ENCODE assay signal across 7 cellular contexts in genomic region chr13:99657848-99658265, GRCh38. TPM values are rescaled to one million over a fixed set of nuclear protein-coding genes. Genes with fewer than 3 reads are reported as not detected.
DNase-seq lines count a peak whose midpoint lies in the region; ATAC-seq and TF ChIP-seq lines count a peak whose summit lies in the region.

No MANE protein-coding gene starts in this region.

- peak; percentile 33 for ATAC-seq in GM19023 (IDR thresholded peaks at IDR 0.05; ENCODE audit: unreplicated experiment)
- no peak for ATAC-seq in HG03439 (IDR thresholded peaks at IDR 0.05; ENCODE audit: unreplicated experiment)

- H2AFZ ChIP-seq in osteoblast (ENCODE audit: low read length), result peak overlapping the region; percentile 88

- 11% methylated on average over 30 of the region's 30 CpGs for WGBS in HUES64

- no peaks in the 10 kb centered on the region for H4K20me1 ChIP-seq in osteoblast (ENCODE audit: insufficient read depth, low read length)

- peak overlapping the region; percentile 78 for H3K4me2 ChIP-seq in osteoblast (ENCODE audit: insufficient read depth, low read length)

- H3K9me3 ChIP-seq in HUES64 (ENCODE audit: insufficient read depth, low read depth, low read length) (no peaks in the 10 kb centered on the region), osteoblast (ENCODE audit: low read depth, low read length) (no peaks in the 10 kb centered on the region)

- DNase-seq in activated T-helper 1 cell treated with anti-CD3 and anti-CD28 coated beads, Interleukin-2, amount 50 U/mL, for 16 hours (ENCODE audit: low read depth in 1 of 2, low spot score in 1 of 2), result peak; percentile 13 to 15
- DNase-seq in fibroblast of villous mesenchyme (ENCODE audit: low read depth) (peak; percentile 17), osteoblast (ENCODE audit: insufficient read length, low spot score, missing footprints) (no peak), COLO829 (ENCODE audit: low spot score) (no peak)

- no peaks in the 10 kb centered on the region for H3K36me3 ChIP-seq in HUES64 (ENCODE audit: insufficient read depth, low read length)
- H3K36me3 ChIP-seq in osteoblast (ENCODE audit: insufficient read depth, low read length), result no peaks in the 10 kb centered on the region

- peak overlapping the region; percentile 72 for H3K9ac ChIP-seq in HUES64 (ENCODE audit: low read depth, low read length)

- no peaks in the 10 kb centered on the region for H3K79me2 ChIP-seq in osteoblast (ENCODE audit: insufficient read depth, low read length)

- TF ChIP-seq CTCF in fibroblast of villous mesenchyme (IDR thresholded peaks at IDR 0.05; ENCODE audit: insufficient read depth, low read depth, low read length) (no peak), osteoblast (IDR thresholded peaks at IDR 0.05; ENCODE audit: extremely low read depth, low read depth, low read length) (no peak)

- H3K4me3 ChIP-seq in HUES64 (ENCODE audit: low read length), result peak overlapping the region; percentile 44
- H3K4me3 ChIP-seq in fibroblast of villous mesenchyme (ENCODE audit: low read depth, low read length), result peak overlapping the region; percentile 47
- peak overlapping the region; percentile 69 for H3K4me3 ChIP-seq in osteoblast (ENCODE audit: insufficient read depth, low read length)

- H3K4me1 ChIP-seq in HUES64 (ENCODE audit: insufficient read depth, low read length) (peaks cover 62% of the 10 kb centered on the region), osteoblast (ENCODE audit: insufficient read depth, low read length) (peaks cover 12% of the 10 kb centered on the region)

- H3K27ac ChIP-seq in HUES64 (ENCODE audit: low read depth, low read length), result peak overlapping the region; percentile 96
- peak overlapping the region; percentile 41 for H3K27ac ChIP-seq in osteoblast (ENCODE audit: low read depth, low read length)

- H3K27me3 ChIP-seq in HUES64 (ENCODE audit: insufficient read depth, low read length), result no peaks in the 10 kb centered on the region
- H3K27me3 ChIP-seq in osteoblast (ENCODE audit: insufficient read depth, low read length), result peaks cover 21% of the 10 kb centered on the region

RNA-seq across cellular contexts. Expression of gene CLYBL, which starts 51.4 kb away (rescaled TPM):
- 9.4 TPM for polyA plus RNA-seq in HUES64 (2013, experiment 1 of 2)
- 9.6 TPM for polyA plus RNA-seq in HUES64 (2013, experiment 2 of 2)
- total RNA-seq in fibroblast of villous mesenchyme (0.32 and 1.3 TPM in 2 replicates), osteoblast (1.1 and 1.2 TPM in 2 replicates)

Comparison
In these comparisons a context has a peak if more than half of its experiments do, and no peak if none do; other contexts are left out.
1. DNase-seq: peak in activated T-helper 1 cell treated with anti-CD3 and anti-CD28 coated beads, Interleukin-2, amount 50 U/mL, for 16 hours (2 of 2) and fibroblast of villous mesenchyme (single experiment); none in osteoblast (single experiment) and COLO829 (single experiment).
2. Peak in every context shown above with its lines, with median percentiles within 50 percentile points of each other: H3K4me3 ChIP-seq.